In genomic region chr11:10638285-10638684, GRCh38 we compare ENCODE assay signal across 18 cellular contexts. TPM values are rescaled to one million over a fixed set of nuclear protein-coding genes. Genes with fewer than 3 reads are reported as not detected.
DNase-seq lines count a peak whose midpoint lies in the region; ATAC-seq, FAIRE-seq and TF ChIP-seq lines count a peak whose summit lies in the region.
"Had no signal": no experiment of that assay in that cellular context is flagged by ENCODE, and none has a peak within 500 bp of the region (broad histone marks: within the 10 kb centered on the region; RNA-seq: fewer than 3 reads in every experiment).

No MANE protein-coding gene starts in this region.

- H3K36me3 ChIP-seq in K562 (ENCODE audit: control insufficient read depth, insufficient read depth, low read length) = no peaks in the 10 kb centered on the region

- DNase-seq in AG10803 (ENCODE audit: low read depth) (peak; percentile 48), K562 (ENCODE audit: extremely low read depth in 1 of 4, low spot score in 3 of 4) (no peak), head of caudate nucleus (peak in 41 of 42 donors; percentile 34 to 85 (median 63)), retina (peak; percentile 32)
- DNase-seq in stimulated activated naive CD8-positive, alpha-beta T cell treated with anti-CD3 and anti-CD28 coated beads, Interleukin-15, Interleukin-2, amounts not matched to agents 100 U/mL and 50 U/mL, for 24 hours = no peak
- no peak for DNase-seq in effector memory CD8-positive, alpha-beta T cell
- no peak for DNase-seq in stimulated activated CD4-positive, alpha-beta T cell treated with anti-CD3 and anti-CD28 coated beads, Interleukin-4, amount 100 ng/mL, for 24 hours
- DNase-seq: ACHN; activated naive CD4-positive, alpha-beta T cell treated with anti-CD3 and anti-CD28 coated beads, Interleukin-2, amount 50 U/mL, for 16 hours; H7; kidney; NCI-H524 treated with DMSO at 0.1 percent for 48 hours; stimulated activated naive CD8-positive, alpha-beta T cell treated with anti-CD3 and anti-CD28 coated beads, Interleukin-15, amount 100 ng/mL, for 72 hours had no signal

- H3K4me1 ChIP-seq in K562 (replicated peaks in 1 of 2; ENCODE audit: control insufficient read depth in 2 of 2, insufficient read depth in 2 of 2, low read length in 2 of 2) = peaks cover 4 to 14% of the 10 kb centered on the region in 2 experiments; a peak in 3 of 5 replicates

- no TSS peak for BruUV-seq in K562 (replicated peaks; lab: Mats Ljungman, UMichigan)

- POLR2A ChIA-PET in K562 (lab: Yijun Ruan, JAX) = interaction anchor here (1.0 kb wide), 1 partner anchor 10 kb away, joined by 3 read pairs; no protein-coding TSS in a partner anchor

- no peak for FAIRE-seq in K562 (lab: Jason Lieb, UNC)
- FAIRE-seq: colon, frontal cortex, kidney had no signal

- in situ Hi-C loops in K562 (cut with MboI) = no loop called here

- ATAC-seq in K562 = no peak
- no peak for ATAC-seq in stimulated activated naive CD8-positive, alpha-beta T cell treated with anti-CD3 and anti-CD28 coated beads, Interleukin-15, Interleukin-2, amounts not matched to agents 100 U/mL and 50 U/mL, for 24 hours
- ATAC-seq in effector memory CD8-positive, alpha-beta T cell (replicated peaks) = no peak
- no peak for ATAC-seq in GM18517 (IDR thresholded peaks at IDR 0.05; ENCODE audit: unreplicated experiment)
- ATAC-seq: stimulated activated naive CD8-positive, alpha-beta T cell treated with anti-CD3 and anti-CD28 coated beads, Interleukin-15, amount 100 ng/mL, for 72 hours; WTC11 had no signal

- no peak for TF ChIP-seq EP300 in K562 (IDR thresholded peaks at IDR 0.05; ENCODE audit: low read length)

- H3K27me3 Mint-ChIP-seq in effector memory CD8-positive, alpha-beta T cell = peaks cover 12 to 14% of the 10 kb centered on the region in 2 donors

- no peak overlapping the region for H3K27ac Mint-ChIP-seq in effector memory CD8-positive, alpha-beta T cell
- H3K27ac Mint-ChIP-seq: stimulated activated naive CD8-positive, alpha-beta T cell treated with anti-CD3 and anti-CD28 coated beads, Interleukin-15, amount 100 ng/mL, for 72 hours; WTC11 had no signal

- H3K9me1 ChIP-seq in K562 (ENCODE audit: control insufficient read depth, insufficient read depth, low read length) = no peaks in the 10 kb centered on the region

- H3K27ac ChIP-seq in K562 (ENCODE audit: extremely low read depth, low read depth, low read length) = no peak overlapping the region
- H3K27ac ChIP-seq: KMS-11 had no signal

- H3K79me2 ChIP-seq in K562 (ENCODE audit: control insufficient read depth, insufficient read depth, low read length) = no peaks in the 10 kb centered on the region

- CTCF ChIA-PET in K562 (lab: Yijun Ruan, JAX; ENCODE audit: low intra/inter-chr PET ratio) = no interaction called here

- no peak for TF ChIP-seq CTCF in AG10803 (conservative IDR thresholded peaks at IDR 0.05; ENCODE audit: low read length)
- TF ChIP-seq CTCF in K562 (IDR thresholded peaks at IDR 0.05 in 2 of 3, conservative IDR thresholded peaks at IDR 0.05 in 1 of 3; ENCODE audit: insufficient read depth in 2 of 3, low read depth in 1 of 3, low read length in 3 of 3) = no peak

- intact Hi-C loops in K562 (cut with micrococcal nuclease) (no loop called here), head of caudate nucleus (cut with DNase I) (no loop called here)

- no peak for TF ChIP-seq POLR2A in K562 (conservative IDR thresholded peaks at IDR 0.05)

- H3K4me1 Mint-ChIP-seq in effector memory CD8-positive, alpha-beta T cell (ENCODE audit: low read depth in 2 of 2) = no peaks in the 10 kb centered on the region
- H3K4me1 Mint-ChIP-seq: stimulated activated naive CD8-positive, alpha-beta T cell treated with anti-CD3 and anti-CD28 coated beads, Interleukin-15, amount 100 ng/mL, for 72 hours had no signal

- no peak overlapping the region for H3K4me3 Mint-ChIP-seq in effector memory CD8-positive, alpha-beta T cell
- H3K4me3 Mint-ChIP-seq: stimulated activated naive CD8-positive, alpha-beta T cell treated with anti-CD3 and anti-CD28 coated beads, Interleukin-15, amount 100 ng/mL, for 72 hours; WTC11 had no signal

- no peaks in the 10 kb centered on the region for H3K36me3 Mint-ChIP-seq in effector memory CD8-positive, alpha-beta T cell (ENCODE audit: insufficient read depth)
- H3K36me3 Mint-ChIP-seq: WTC11 had no signal

- H3K4me2 ChIP-seq in K562 (ENCODE audit: insufficient read depth, low read length) = no peak overlapping the region
- H3K4me2 ChIP-seq: KMS-11 had no signal

- no peaks in the 10 kb centered on the region; the same call in 1 of the 2 replicates for H4K20me1 ChIP-seq in K562 (replicated peaks; ENCODE audit: control insufficient read depth, insufficient read depth, low read length)

- no peak overlapping the region for H3K4me3 ChIP-seq in AG10803 (ENCODE audit: low read length)
- no peak overlapping the region for H3K4me3 ChIP-seq in K562

- 63% methylated on average over 3 of the region's 3 CpGs for WGBS in K562 (ENCODE audit: insufficient coverage, low coverage, missing lambda C conversion rate)

- H2AFZ ChIP-seq in K562 (ENCODE audit: low read depth, low read length) = no peak overlapping the region

- no peak overlapping the region for H3K9ac ChIP-seq in K562 (ENCODE audit: insufficient read depth in 1 of 2, low read depth in 2 of 2, low read length in 2 of 2)
- H3K9ac ChIP-seq: KMS-11 had no signal

- no peaks in the 10 kb centered on the region for H3K9me3 Mint-ChIP-seq in effector memory CD8-positive, alpha-beta T cell
- H3K9me3 Mint-ChIP-seq: stimulated activated naive CD8-positive, alpha-beta T cell treated with anti-CD3 and anti-CD28 coated beads, Interleukin-15, amount 100 ng/mL, for 72 hours; WTC11 had no signal

- TF ChIP-seq RAD21 in K562 (CRISPR knock-in tag; conservative IDR thresholded peaks at IDR 0.05 in 1 of 2, IDR thresholded peaks at IDR 0.05 in 1 of 2) = no peak

- peaks cover 0 to 2% of the 10 kb centered on the region in 2 experiments; a peak in 1 of 5 replicates for H3K27me3 ChIP-seq in K562 (ENCODE audit: control insufficient read depth in 2 of 2, insufficient read depth in 2 of 2, low read length in 2 of 2)

- H3K9me3 ChIP-seq in K562 (replicated peaks; ENCODE audit: control insufficient read depth, insufficient read depth, low read depth, low read length) = no peaks in the 10 kb centered on the region

TF ChIP-seq in K562, 482 proteins besides CTCF, POLR2A, EP300 and RAD21:
- TF ChIP-seq RFX1 (IDR thresholded peaks at IDR 0.05) = peak; percentile 59
- TF ChIP-seq NRF1 (conservative IDR thresholded peaks at IDR 0.05 in 1 of 2, IDR thresholded peaks at IDR 0.05 in 1 of 2) = peak; percentile 41 to 52
- TF ChIP-seq FOSL1 (tag; conservative IDR thresholded peaks at IDR 0.05) = 0 out of 2 replicates have a peak, but pooled peaks have one; percentile 16
- no peak for TF ChIP-seq TOE1 (IDR thresholded peaks at IDR 0.05; ENCODE audit: borderline replicate concordance)
- TF ChIP-seq TOE1 (CRISPR knock-in tag; IDR thresholded peaks at IDR 0.05; ENCODE audit: borderline replicate concordance, low read depth) = no peak

RNA-seq across cellular contexts. Expression of gene IRAG1, which starts 55.3 kb away (rescaled TPM):
- 0.07 and 0.23 TPM in 2 replicates for total RNA-seq in K562 (2011; cell fraction: chromatin; rRNA removed; ENCODE audit: low replicate concordance)
- 0.17 and 0.26 TPM in 2 replicates for total RNA-seq in K562 (2011; cell fraction: nucleolus; rRNA removed)
- total RNA-seq in K562 (2011; cell fraction: nucleoplasm; rRNA removed) = 0.15 TPM in 2 replicates
- 0.04 TPM in 1 of 2 replicates, not detected in the other for total RNA-seq in K562 (2014; rRNA removed)
- 0.07 and 0.22 TPM in 2 replicates for total RNA-seq in K562 (2014; rRNA removed; fragmentation: Illumina TruSeq; extraction: Trizol)
- total RNA-seq in K562 (2015; rRNA removed; fragmentation: Illumina TruSeq; extraction: Trizol) = 0.08 and 0.11 TPM in 2 replicates
- 0.22 and 0.27 TPM in 2 replicates for total RNA-seq in K562 (2021)
- polyA plus RNA-seq in K562 (2011; rRNA removed) = 0.11 and 0.14 TPM in 2 replicates
- 0.10 and 0.16 TPM in 2 replicates for polyA plus RNA-seq in K562 (2011; cell fraction: cytosol; rRNA removed)
- polyA plus RNA-seq in K562 (2011; cell fraction: nucleus; rRNA removed) = 0.10 TPM in 2 replicates
- 0.08 and 0.15 TPM in 2 replicates for polyA plus RNA-seq in K562 (2012)
- 0.07 and 0.10 TPM in 2 replicates for polyA plus RNA-seq in K562 (2014; fragmentation: Illumina TruSeq; extraction: Trizol)
- polyA plus RNA-seq in K562 (2014; fragmentation: Nextera tagmentation; extraction: Ambion mirVana) = under 1 TPM; 0.01 TPM
- polyA plus RNA-seq in K562 (2014; rRNA removed) = 0.01 TPM in 1 of 2 replicates, not detected in the other
- 0.07 and 0.45 TPM in 2 replicates for polyA minus RNA-seq in K562 (2011; rRNA and poly(A)+ RNA removed)
- polyA minus RNA-seq in K562 (2011; cell fraction: cytosol; rRNA and poly(A)+ RNA removed) = not detected in 2 replicates
- under 0.01 and 0.11 TPM in 2 replicates for polyA minus RNA-seq in K562 (2011; cell fraction: nucleus; rRNA and poly(A)+ RNA removed)

Comparison
In these comparisons a context has a peak if more than half of its experiments do, and no peak if none do; other contexts are left out.
1. DNase-seq: peak in AG10803 (single experiment), head of caudate nucleus (41 of 42) and retina (single experiment); none in K562 (0 of 4), stimulated activated naive CD8-positive, alpha-beta T cell treated with anti-CD3 and anti-CD28 coated beads, Interleukin-15, Interleukin-2, amounts not matched to agents 100 U/mL and 50 U/mL, for 24 hours (single experiment), effector memory CD8-positive, alpha-beta T cell (0 of 3) and stimulated activated CD4-positive, alpha-beta T cell treated with anti-CD3 and anti-CD28 coated beads, Interleukin-4, amount 100 ng/mL, for 24 hours (single experiment).